In the genomic region with DNA sequence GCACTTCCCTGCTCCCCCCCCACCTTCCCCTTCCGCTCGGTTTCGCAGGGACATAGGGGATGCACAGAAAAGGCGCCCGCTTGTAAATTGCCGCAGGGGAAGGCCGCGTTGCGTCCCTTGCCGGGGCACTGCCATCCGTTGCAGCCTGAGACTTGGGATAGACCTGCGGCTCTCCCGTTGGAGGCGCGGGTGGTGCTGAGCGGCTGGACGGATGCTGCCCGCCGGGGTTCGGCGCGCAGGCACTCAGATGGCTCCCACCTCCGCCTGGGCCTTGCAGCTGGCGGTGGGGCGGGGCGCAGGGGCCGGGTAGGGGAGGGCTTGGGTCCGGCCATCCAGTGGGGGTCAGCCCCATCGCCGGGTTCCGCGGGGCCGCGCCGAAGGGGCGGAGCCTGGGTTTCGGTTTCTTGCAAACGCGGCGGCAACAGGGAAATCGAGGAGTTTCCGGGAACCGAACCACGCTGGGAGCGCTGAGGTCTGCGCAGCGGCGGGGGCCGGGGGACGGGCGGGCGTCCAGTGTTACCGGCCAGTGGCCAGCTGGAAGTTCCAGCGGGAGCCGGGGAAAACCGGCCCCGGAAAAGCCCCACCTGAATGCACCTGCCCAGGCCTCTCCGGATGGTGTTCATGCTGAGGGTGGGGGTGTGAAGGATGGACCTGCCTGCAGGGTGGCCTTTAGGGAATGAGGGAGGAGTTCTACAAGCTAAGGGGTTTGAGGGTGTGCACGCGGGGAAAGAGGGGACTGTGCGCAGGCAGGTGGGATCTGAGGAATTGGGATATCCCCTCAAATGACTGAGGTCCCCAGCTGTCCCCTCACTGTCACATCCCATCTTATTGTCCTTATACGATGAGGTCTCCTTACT, we compare ENCODE assay signal across 2 cellular contexts.
TF ChIP-seq lines count a peak whose summit lies in the region.

No MANE protein-coding gene starts in this region.

TF ChIP-seq in HEK293, 187 proteins besides CTCF, POLR2A, EP300 and RAD21 (continued from another document):
- TF ChIP-seq, protein P1, sequence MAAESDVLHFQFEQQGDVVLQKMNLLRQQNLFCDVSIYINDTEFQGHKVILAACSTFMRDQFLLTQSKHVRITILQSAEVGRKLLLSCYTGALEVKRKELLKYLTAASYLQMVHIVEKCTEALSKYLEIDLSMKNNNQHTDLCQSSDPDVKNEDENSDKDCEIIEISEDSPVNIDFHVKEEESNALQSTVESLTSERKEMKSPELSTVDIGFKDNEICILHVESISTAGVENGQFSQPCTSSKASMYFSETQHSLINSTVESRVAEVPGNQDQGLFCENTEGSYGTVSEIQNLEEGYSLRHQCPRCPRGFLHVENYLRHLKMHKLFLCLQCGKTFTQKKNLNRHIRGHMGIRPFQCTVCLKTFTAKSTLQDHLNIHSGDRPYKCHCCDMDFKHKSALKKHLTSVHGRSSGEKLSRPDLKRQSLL (tag by site-specific recombination; IDR thresholded peaks at IDR 0.05), result no peak
- TF ChIP-seq ZNF843 (tag by site-specific recombination; IDR thresholded peaks at IDR 0.05) (peak; percentile 43; the same call in 1 of the 2 replicates), ZXDB (tag by site-specific recombination; IDR thresholded peaks at IDR 0.05) (peak; percentile 67), ZFP69B (tag by site-specific recombination; IDR thresholded peaks at IDR 0.05) (no peak), ZNF521 (tag by site-specific recombination; IDR thresholded peaks at IDR 0.05) (no peak), ZNF133 (tag by site-specific recombination; IDR thresholded peaks at IDR 0.05) (no peak), ZNF341 (tag by site-specific recombination; IDR thresholded peaks at IDR 0.05; ENCODE audit: low read depth) (no peak), ZSCAN30 (tag by site-specific recombination; IDR thresholded peaks at IDR 0.05) (peak; percentile 22; the same call in 1 of the 2 replicates), ZNF211 (tag by site-specific recombination; IDR thresholded peaks at IDR 0.05; ENCODE audit: low read depth) (no peak), SP3 (tag by site-specific recombination; IDR thresholded peaks at IDR 0.05) (peak; percentile 57; the same call in 1 of the 2 replicates), HOXD13 (CRISPR knock-in tag; IDR thresholded peaks at IDR 0.05; ENCODE audit: borderline replicate concordance) (no peak), ZNF155 (tag by site-specific recombination; IDR thresholded peaks at IDR 0.05) (no peak), ZEB2 (tag by site-specific recombination; IDR thresholded peaks at IDR 0.05) (0 out of 2 replicates have a peak, but pooled peaks have one; percentile 14)
- TF ChIP-seq, protein P2, sequence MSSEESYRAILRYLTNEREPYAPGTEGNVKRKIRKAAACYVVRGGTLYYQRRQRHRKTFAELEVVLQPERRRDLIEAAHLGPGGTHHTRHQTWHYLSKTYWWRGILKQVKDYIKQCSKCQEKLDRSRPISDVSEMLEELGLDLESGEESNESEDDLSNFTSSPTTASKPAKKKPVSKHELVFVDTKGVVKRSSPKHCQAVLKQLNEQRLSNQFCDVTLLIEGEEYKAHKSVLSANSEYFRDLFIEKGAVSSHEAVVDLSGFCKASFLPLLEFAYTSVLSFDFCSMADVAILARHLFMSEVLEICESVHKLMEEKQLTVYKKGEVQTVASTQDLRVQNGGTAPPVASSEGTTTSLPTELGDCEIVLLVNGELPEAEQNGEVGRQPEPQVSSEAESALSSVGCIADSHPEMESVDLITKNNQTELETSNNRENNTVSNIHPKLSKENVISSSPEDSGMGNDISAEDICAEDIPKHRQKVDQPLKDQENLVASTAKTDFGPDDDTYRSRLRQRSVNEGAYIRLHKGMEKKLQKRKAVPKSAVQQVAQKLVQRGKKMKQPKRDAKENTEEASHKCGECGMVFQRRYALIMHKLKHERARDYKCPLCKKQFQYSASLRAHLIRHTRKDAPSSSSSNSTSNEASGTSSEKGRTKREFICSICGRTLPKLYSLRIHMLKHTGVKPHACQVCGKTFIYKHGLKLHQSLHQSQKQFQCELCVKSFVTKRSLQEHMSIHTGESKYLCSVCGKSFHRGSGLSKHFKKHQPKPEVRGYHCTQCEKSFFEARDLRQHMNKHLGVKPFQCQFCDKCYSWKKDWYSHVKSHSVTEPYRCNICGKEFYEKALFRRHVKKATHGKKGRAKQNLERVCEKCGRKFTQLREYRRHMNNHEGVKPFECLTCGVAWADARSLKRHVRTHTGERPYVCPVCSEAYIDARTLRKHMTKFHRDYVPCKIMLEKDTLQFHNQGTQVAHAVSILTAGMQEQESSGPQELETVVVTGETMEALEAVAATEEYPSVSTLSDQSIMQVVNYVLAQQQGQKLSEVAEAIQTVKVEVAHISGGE (tag by site-specific recombination; conservative IDR thresholded peaks at IDR 0.05; ENCODE audit: low read depth), result peak; percentile 11

TF ChIP-seq in HepG2, 621 proteins besides CTCF, POLR2A, EP300 and RAD21 (continued from another document and continues in another):
- TF ChIP-seq, protein P3, sequence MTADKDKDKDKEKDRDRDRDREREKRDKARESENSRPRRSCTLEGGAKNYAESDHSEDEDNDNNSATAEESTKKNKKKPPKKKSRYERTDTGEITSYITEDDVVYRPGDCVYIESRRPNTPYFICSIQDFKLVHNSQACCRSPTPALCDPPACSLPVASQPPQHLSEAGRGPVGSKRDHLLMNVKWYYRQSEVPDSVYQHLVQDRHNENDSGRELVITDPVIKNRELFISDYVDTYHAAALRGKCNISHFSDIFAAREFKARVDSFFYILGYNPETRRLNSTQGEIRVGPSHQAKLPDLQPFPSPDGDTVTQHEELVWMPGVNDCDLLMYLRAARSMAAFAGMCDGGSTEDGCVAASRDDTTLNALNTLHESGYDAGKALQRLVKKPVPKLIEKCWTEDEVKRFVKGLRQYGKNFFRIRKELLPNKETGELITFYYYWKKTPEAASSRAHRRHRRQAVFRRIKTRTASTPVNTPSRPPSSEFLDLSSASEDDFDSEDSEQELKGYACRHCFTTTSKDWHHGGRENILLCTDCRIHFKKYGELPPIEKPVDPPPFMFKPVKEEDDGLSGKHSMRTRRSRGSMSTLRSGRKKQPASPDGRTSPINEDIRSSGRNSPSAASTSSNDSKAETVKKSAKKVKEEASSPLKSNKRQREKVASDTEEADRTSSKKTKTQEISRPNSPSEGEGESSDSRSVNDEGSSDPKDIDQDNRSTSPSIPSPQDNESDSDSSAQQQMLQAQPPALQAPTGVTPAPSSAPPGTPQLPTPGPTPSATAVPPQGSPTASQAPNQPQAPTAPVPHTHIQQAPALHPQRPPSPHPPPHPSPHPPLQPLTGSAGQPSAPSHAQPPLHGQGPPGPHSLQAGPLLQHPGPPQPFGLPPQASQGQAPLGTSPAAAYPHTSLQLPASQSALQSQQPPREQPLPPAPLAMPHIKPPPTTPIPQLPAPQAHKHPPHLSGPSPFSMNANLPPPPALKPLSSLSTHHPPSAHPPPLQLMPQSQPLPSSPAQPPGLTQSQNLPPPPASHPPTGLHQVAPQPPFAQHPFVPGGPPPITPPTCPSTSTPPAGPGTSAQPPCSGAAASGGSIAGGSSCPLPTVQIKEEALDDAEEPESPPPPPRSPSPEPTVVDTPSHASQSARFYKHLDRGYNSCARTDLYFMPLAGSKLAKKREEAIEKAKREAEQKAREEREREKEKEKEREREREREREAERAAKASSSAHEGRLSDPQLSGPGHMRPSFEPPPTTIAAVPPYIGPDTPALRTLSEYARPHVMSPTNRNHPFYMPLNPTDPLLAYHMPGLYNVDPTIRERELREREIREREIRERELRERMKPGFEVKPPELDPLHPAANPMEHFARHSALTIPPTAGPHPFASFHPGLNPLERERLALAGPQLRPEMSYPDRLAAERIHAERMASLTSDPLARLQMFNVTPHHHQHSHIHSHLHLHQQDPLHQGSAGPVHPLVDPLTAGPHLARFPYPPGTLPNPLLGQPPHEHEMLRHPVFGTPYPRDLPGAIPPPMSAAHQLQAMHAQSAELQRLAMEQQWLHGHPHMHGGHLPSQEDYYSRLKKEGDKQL (CRISPR knock-in tag; IDR thresholded peaks at IDR 0.05; ENCODE audit: low read depth), result no peak
- TF ChIP-seq, protein P4, sequence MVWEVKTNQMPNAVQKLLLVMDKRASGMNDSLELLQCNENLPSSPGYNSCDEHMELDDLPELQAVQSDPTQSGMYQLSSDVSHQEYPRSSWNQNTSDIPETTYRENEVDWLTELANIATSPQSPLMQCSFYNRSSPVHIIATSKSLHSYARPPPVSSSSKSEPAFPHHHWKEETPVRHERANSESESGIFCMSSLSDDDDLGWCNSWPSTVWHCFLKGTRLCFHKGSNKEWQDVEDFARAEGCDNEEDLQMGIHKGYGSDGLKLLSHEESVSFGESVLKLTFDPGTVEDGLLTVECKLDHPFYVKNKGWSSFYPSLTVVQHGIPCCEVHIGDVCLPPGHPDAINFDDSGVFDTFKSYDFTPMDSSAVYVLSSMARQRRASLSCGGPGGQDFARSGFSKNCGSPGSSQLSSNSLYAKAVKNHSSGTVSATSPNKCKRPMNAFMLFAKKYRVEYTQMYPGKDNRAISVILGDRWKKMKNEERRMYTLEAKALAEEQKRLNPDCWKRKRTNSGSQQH (CRISPR knock-in tag; IDR thresholded peaks at IDR 0.05; ENCODE audit: low read depth), result no peak
- peak; percentile 21; the same call in 1 of the 2 replicates for TF ChIP-seq MEIS1 (CRISPR knock-in tag; IDR thresholded peaks at IDR 0.05; ENCODE audit: borderline replicate concordance)
- TF ChIP-seq, protein P5, sequence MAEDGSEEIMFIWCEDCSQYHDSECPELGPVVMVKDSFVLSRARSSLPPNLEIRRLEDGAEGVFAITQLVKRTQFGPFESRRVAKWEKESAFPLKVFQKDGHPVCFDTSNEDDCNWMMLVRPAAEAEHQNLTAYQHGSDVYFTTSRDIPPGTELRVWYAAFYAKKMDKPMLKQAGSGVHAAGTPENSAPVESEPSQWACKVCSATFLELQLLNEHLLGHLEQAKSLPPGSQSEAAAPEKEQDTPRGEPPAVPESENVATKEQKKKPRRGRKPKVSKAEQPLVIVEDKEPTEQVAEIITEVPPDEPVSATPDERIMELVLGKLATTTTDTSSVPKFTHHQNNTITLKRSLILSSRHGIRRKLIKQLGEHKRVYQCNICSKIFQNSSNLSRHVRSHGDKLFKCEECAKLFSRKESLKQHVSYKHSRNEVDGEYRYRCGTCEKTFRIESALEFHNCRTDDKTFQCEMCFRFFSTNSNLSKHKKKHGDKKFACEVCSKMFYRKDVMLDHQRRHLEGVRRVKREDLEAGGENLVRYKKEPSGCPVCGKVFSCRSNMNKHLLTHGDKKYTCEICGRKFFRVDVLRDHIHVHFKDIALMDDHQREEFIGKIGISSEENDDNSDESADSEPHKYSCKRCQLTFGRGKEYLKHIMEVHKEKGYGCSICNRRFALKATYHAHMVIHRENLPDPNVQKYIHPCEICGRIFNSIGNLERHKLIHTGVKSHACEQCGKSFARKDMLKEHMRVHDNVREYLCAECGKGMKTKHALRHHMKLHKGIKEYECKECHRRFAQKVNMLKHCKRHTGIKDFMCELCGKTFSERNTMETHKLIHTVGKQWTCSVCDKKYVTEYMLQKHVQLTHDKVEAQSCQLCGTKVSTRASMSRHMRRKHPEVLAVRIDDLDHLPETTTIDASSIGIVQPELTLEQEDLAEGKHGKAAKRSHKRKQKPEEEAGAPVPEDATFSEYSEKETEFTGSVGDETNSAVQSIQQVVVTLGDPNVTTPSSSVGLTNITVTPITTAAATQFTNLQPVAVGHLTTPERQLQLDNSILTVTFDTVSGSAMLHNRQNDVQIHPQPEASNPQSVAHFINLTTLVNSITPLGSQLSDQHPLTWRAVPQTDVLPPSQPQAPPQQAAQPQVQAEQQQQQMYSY (CRISPR knock-in tag; IDR thresholded peaks at IDR 0.05), result peak; percentile 87
- no peak for TF ChIP-seq PLRG1 (conservative IDR thresholded peaks at IDR 0.05)
- TF ChIP-seq FLYWCH1 (CRISPR knock-in tag; IDR thresholded peaks at IDR 0.05), result no peak
- TF ChIP-seq ZBTB1 (CRISPR knock-in tag; IDR thresholded peaks at IDR 0.05; ENCODE audit: borderline replicate concordance), result no peak
- 0 out of 2 replicates have a peak, but pooled peaks have one; percentile 16 for TF ChIP-seq ZBTB7B (CRISPR knock-in tag; IDR thresholded peaks at IDR 0.05)
- no peak; the same call in 1 of the 2 replicates for TF ChIP-seq RXRB (CRISPR knock-in tag; IDR thresholded peaks at IDR 0.05; ENCODE audit: borderline replicate concordance)
- TF ChIP-seq ZNF572 (CRISPR knock-in tag; IDR thresholded peaks at IDR 0.05), result no peak
- TF ChIP-seq, protein P6, sequence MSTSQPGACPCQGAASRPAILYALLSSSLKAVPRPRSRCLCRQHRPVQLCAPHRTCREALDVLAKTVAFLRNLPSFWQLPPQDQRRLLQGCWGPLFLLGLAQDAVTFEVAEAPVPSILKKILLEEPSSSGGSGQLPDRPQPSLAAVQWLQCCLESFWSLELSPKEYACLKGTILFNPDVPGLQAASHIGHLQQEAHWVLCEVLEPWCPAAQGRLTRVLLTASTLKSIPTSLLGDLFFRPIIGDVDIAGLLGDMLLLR (CRISPR knock-in tag; IDR thresholded peaks at IDR 0.05), result no peak
- no peak for TF ChIP-seq PCBP2 (optimal IDR thresholded peaks at IDR 0.05; ENCODE audit: low read depth, low read length, poor library complexity, severe bottlenecking)
- peak; percentile 40; the same call in 1 of the 2 replicates for TF ChIP-seq FOXJ3 (CRISPR knock-in tag; IDR thresholded peaks at IDR 0.05; ENCODE audit: borderline replicate concordance)
- no peak for TF ChIP-seq IKZF1 (IDR thresholded peaks at IDR 0.05)
- no peak for TF ChIP-seq TBL1XR1 (IDR thresholded peaks at IDR 0.05; ENCODE audit: borderline replicate concordance, low read length, partially characterized antibody)
- TF ChIP-seq ZNF790 (CRISPR knock-in tag; IDR thresholded peaks at IDR 0.05; ENCODE audit: borderline replicate concordance), result no peak
- TF ChIP-seq, protein P7, sequence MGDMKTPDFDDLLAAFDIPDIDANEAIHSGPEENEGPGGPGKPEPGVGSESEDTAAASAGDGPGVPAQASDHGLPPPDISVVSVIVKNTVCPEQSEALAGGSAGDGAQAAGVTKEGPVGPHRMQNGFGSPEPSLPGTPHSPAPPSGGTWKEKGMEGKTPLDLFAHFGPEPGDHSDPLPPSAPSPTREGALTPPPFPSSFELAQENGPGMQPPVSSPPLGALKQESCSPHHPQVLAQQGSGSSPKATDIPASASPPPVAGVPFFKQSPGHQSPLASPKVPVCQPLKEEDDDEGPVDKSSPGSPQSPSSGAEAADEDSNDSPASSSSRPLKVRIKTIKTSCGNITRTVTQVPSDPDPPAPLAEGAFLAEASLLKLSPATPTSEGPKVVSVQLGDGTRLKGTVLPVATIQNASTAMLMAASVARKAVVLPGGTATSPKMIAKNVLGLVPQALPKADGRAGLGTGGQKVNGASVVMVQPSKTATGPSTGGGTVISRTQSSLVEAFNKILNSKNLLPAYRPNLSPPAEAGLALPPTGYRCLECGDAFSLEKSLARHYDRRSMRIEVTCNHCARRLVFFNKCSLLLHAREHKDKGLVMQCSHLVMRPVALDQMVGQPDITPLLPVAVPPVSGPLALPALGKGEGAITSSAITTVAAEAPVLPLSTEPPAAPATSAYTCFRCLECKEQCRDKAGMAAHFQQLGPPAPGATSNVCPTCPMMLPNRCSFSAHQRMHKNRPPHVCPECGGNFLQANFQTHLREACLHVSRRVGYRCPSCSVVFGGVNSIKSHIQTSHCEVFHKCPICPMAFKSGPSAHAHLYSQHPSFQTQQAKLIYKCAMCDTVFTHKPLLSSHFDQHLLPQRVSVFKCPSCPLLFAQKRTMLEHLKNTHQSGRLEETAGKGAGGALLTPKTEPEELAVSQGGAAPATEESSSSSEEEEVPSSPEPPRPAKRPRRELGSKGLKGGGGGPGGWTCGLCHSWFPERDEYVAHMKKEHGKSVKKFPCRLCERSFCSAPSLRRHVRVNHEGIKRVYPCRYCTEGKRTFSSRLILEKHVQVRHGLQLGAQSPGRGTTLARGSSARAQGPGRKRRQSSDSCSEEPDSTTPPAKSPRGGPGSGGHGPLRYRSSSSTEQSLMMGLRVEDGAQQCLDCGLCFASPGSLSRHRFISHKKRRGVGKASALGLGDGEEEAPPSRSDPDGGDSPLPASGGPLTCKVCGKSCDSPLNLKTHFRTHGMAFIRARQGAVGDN (CRISPR knock-in tag; IDR thresholded peaks at IDR 0.05), result peak; percentile 72
- TF ChIP-seq MAFK (conservative IDR thresholded peaks at IDR 0.05 in 1 of 2, IDR thresholded peaks at IDR 0.05 in 1 of 2; ENCODE audit: low read length in 2 of 2), result no peak
